Comparison of ENCODE assay signal across 20 cellular contexts in the genomic region with DNA sequence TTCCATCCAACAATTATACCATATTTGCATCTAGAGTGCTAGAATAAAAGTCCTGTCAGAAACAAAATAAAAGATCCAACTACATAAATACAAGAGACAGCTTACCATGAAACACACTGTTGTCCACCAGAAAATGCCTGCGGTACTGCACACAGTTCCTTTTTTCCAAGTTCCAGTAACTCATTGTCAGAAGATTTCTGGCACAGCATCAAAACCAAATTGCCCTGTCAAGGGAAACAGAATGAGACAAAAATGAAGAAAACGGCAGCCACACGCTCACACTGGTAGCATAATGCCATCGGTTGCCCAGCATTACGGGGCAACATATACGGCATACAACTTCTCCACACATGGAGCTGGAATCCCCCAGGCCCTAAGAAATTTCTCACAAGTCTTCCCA. TPM values are rescaled to one million over a fixed set of nuclear protein-coding genes. Genes with fewer than 3 reads are reported as not detected.
DNase-seq lines count a peak whose midpoint lies in the region; ATAC-seq and TF ChIP-seq lines count a peak whose summit lies in the region.
"Had no signal": no experiment of that assay in that cellular context is flagged by ENCODE, and none has a peak within 500 bp of the region (broad histone marks: within the 10 kb centered on the region; RNA-seq: fewer than 3 reads in every experiment).

No MANE protein-coding gene starts in this region.

- no peaks in the 10 kb centered on the region for H3K4me1 Mint-ChIP-seq in T-cell
- H3K4me1 Mint-ChIP-seq: stimulated activated naive CD8-positive, alpha-beta T cell treated with anti-CD3 and anti-CD28 coated beads, Interleukin-15, amount 100 ng/mL, for 72 hours had no signal

- H3K36me3 Mint-ChIP-seq in T-cell: no peaks in the 10 kb centered on the region

- no peak overlapping the region for H3K4me3 Mint-ChIP-seq in T-cell
- H3K4me3 Mint-ChIP-seq: stimulated activated naive CD8-positive, alpha-beta T cell treated with anti-CD3 and anti-CD28 coated beads, Interleukin-15, amount 100 ng/mL, for 72 hours had no signal

- no peak for TF ChIP-seq EP300 in suprapubic skin (IDR thresholded peaks at IDR 0.05)

- H3K79me2 ChIP-seq in trophoblast cell (ENCODE audit: control insufficient read depth, insufficient read depth, low read length, poor library complexity): no peaks in the 10 kb centered on the region

- DNase-seq in Ammon's horn (ENCODE audit: low spot score) (peak; percentile 19), RPMI8226 (peak; percentile 26), trophoblast cell (no peak), suprapubic skin (ENCODE audit: low spot score in 2 of 2) (no peak), T-cell (no peak)
- DNase-seq in activated CD4-positive, alpha-beta T cell treated with anti-CD3 and anti-CD28 coated beads, Interleukin-2, amount 50 U/mL, for 4 hours: no peak
- DNase-seq: activated CD4-positive, alpha-beta T cell treated with anti-CD3 and anti-CD28 coated beads, Interleukin-2, amount 50 U/mL, for 1 hour; activated CD8-positive, alpha-beta memory T cell treated with anti-CD3 and anti-CD28 coated beads, Interleukin-2, amount 50 U/mL, for 4 hours; islet precursor cell; NCI-H748 treated with DMSO at 0.1 percent for 48 hours; SIG-M5; stimulated activated CD4-positive, alpha-beta T cell treated with anti-CD3 and anti-CD28 coated beads, Interleukin-4, amount 100 ng/mL, for 24 hours; stimulated activated naive CD8-positive, alpha-beta T cell treated with anti-CD3 and anti-CD28 coated beads, Interleukin-15, amount 100 ng/mL, for 72 hours; T-helper 2 cell had no signal

- H3K27me3 ChIP-seq in trophoblast cell (ENCODE audit: insufficient read depth, low read length): no peaks in the 10 kb centered on the region
- no peaks in the 10 kb centered on the region for H3K27me3 ChIP-seq in suprapubic skin
- H3K27me3 ChIP-seq: BLaER1 treated with 17β-estradiol and CSF1 and Interleukin-3, amounts not matched to agents 10 nM and 100 nM; cardiac muscle cell had no signal

- H3K23ac ChIP-seq in trophoblast cell (ENCODE audit: low read length): no peak overlapping the region

- no peak overlapping the region for H4K91ac ChIP-seq in trophoblast cell (ENCODE audit: low read depth, low read length)

- no peak overlapping the region for H3K14ac ChIP-seq in trophoblast cell (ENCODE audit: low read length)

- no peak overlapping the region for H3K4me3 ChIP-seq in trophoblast cell (ENCODE audit: low read depth, low read length)
- H3K4me3 ChIP-seq in suprapubic skin: no peak overlapping the region
- H3K4me3 ChIP-seq: BLaER1 treated with 17β-estradiol and CSF1 and Interleukin-3, amounts not matched to agents 10 nM and 100 nM; cardiac muscle cell had no signal

- H2BK12ac ChIP-seq in trophoblast cell (ENCODE audit: low read length): no peak overlapping the region

- H4K12ac ChIP-seq in trophoblast cell (ENCODE audit: low read depth, low read length): no peak overlapping the region

- no peak overlapping the region for H3K4me2 ChIP-seq in trophoblast cell (ENCODE audit: low read length)

- TF ChIP-seq CTCF in suprapubic skin (IDR thresholded peaks at IDR 0.05): no peak

- H4K8ac ChIP-seq in trophoblast cell (ENCODE audit: low read depth, low read length): no peak overlapping the region

- WGBS in trophoblast cell (ENCODE audit: extremely low coverage, insufficient coverage, insufficient read length): no CpG with 5 or more reads among the region's 6 CpGs
- 72% methylated on average over 6 of the region's 6 CpGs for WGBS in suprapubic skin

- no peak overlapping the region for H3K27ac Mint-ChIP-seq in T-cell
- H3K27ac Mint-ChIP-seq: stimulated activated naive CD8-positive, alpha-beta T cell treated with anti-CD3 and anti-CD28 coated beads, Interleukin-15, amount 100 ng/mL, for 72 hours had no signal

- no peak overlapping the region for H3K4ac ChIP-seq in trophoblast cell (ENCODE audit: low read depth, low read length)

- H3K79me1 ChIP-seq in trophoblast cell (ENCODE audit: low read length): no peaks in the 10 kb centered on the region

- H3K9me3 ChIP-seq in trophoblast cell (ENCODE audit: insufficient read depth, low read depth, low read length): no peaks in the 10 kb centered on the region
- H3K9me3 ChIP-seq in suprapubic skin: no peaks in the 10 kb centered on the region

- no peaks in the 10 kb centered on the region for H3K36me3 ChIP-seq in trophoblast cell (ENCODE audit: control insufficient read depth in 1 of 2, insufficient read depth in 2 of 2, low read length in 2 of 2)
- no peaks in the 10 kb centered on the region for H3K36me3 ChIP-seq in suprapubic skin
- H3K36me3 ChIP-seq: BLaER1 treated with 17β-estradiol and CSF1 and Interleukin-3, amounts not matched to agents 10 nM and 100 nM; cardiac muscle cell had no signal

- H3K27me3 Mint-ChIP-seq in T-cell: peaks cover 3 to 9% of the 10 kb centered on the region in 2 donors

- no peak overlapping the region for H3K18ac ChIP-seq in trophoblast cell (ENCODE audit: low read length)

- H2BK120ac ChIP-seq in trophoblast cell (ENCODE audit: insufficient read depth, low read length, poor library complexity): peak overlapping the region; percentile 11

- POLR2A ChIA-PET in T-cell (lab: Charles Lee): no interaction called here

- no peak overlapping the region for H3K9ac ChIP-seq in trophoblast cell (ENCODE audit: low read length)
- H3K9ac ChIP-seq: BLaER1 treated with 17β-estradiol and CSF1 and Interleukin-3, amounts not matched to agents 10 nM and 100 nM had no signal

- TF ChIP-seq POLR2A in suprapubic skin (IDR thresholded peaks at IDR 0.05): no peak

- H2BK5ac ChIP-seq in trophoblast cell (ENCODE audit: low read depth, low read length, poor library complexity): no peak overlapping the region

- H2AFZ ChIP-seq in trophoblast cell (ENCODE audit: insufficient read depth, low read length, poor library complexity): no peak overlapping the region

- no peak overlapping the region for H2AK5ac ChIP-seq in trophoblast cell (ENCODE audit: low read length)

- no peak for ATAC-seq in GM18520 (IDR thresholded peaks at IDR 0.05; ENCODE audit: unreplicated experiment)
- no peak for ATAC-seq in T-cell (replicated peaks in 1 of 4)
- ATAC-seq: stimulated activated naive CD8-positive, alpha-beta T cell treated with anti-CD3 and anti-CD28 coated beads, Interleukin-15, amount 100 ng/mL, for 72 hours had no signal

- peak overlapping the region; percentile 66 for H3K27ac ChIP-seq in cingulate gyrus (ENCODE audit: low read depth, low read length)
- no peak overlapping the region for H3K27ac ChIP-seq in trophoblast cell (ENCODE audit: low read depth, low read length)
- H3K27ac ChIP-seq in suprapubic skin: no peak overlapping the region
- H3K27ac ChIP-seq: VCaP had no signal

- H3K9me3 Mint-ChIP-seq in T-cell: no peaks in the 10 kb centered on the region
- H3K9me3 Mint-ChIP-seq: stimulated activated naive CD8-positive, alpha-beta T cell treated with anti-CD3 and anti-CD28 coated beads, Interleukin-15, amount 100 ng/mL, for 72 hours had no signal

- CTCF ChIA-PET in T-cell (lab: Charles Lee): interaction anchor here (0.7 to 1.9 kb wide), 4 partner anchors 8 to 36 kb away, joined by 3 to 5 read pairs (median 4); no protein-coding TSS in a partner anchor

- H3K4me1 ChIP-seq in trophoblast cell (ENCODE audit: control insufficient read depth in 1 of 2, insufficient read depth in 2 of 2, low read length in 2 of 2) (no peaks in the 10 kb centered on the region), suprapubic skin (peaks cover 3% of the 10 kb centered on the region)

RNA-seq across cellular contexts. Expression of a gene that starts 40.8 kb away (rescaled TPM):
- 1.2 and 1.5 TPM in 2 replicates for polyA plus RNA-seq in trophoblast cell (2013)
- total RNA-seq in suprapubic skin: 1 to 10 TPM in 1 of 4 donors, under 1 TPM in 3; 0.68 to 1.2 (median 0.87) TPM
- total RNA-seq in T-cell: under 1 TPM in 4 of 5 donors, not detected in 1; 0.06 to 0.12 (median 0.09) TPM
- total RNA-seq: lung microvascular endothelial cell had no signal

Comparison
In these comparisons a context has a peak if more than half of its experiments do, and no peak if none do; other contexts are left out.
1. DNase-seq: peak in Ammon's horn (single experiment) and RPMI8226 (single experiment); none in trophoblast cell (0 of 2), suprapubic skin (0 of 2), T-cell (0 of 34) and activated CD4-positive, alpha-beta T cell treated with anti-CD3 and anti-CD28 coated beads, Interleukin-2, amount 50 U/mL, for 4 hours (0 of 2).